In genomic region chr3:129612350-129613204, GRCh38 we compare ENCODE assay signal across 12 cellular contexts. TPM values are rescaled to one million over a fixed set of nuclear protein-coding genes. Genes with fewer than 3 reads are reported as not detected.
DNase-seq lines count a peak whose midpoint lies in the region; ATAC-seq and TF ChIP-seq lines count a peak whose summit lies in the region.
"Had no signal": no experiment of that assay in that cellular context is flagged by ENCODE, and none has a peak within 500 bp of the region (broad histone marks: within the 10 kb centered on the region; RNA-seq: fewer than 3 reads in every experiment).

No MANE protein-coding gene starts in this region.

- H3F3A ChIP-seq in PC-3 (ENCODE audit: low read length, unreplicated experiment) = no peaks in the 10 kb centered on the region

- intact Hi-C loops in PC-3 (cut with micrococcal nuclease) (no loop called here), heart left ventricle (cut with DNase I) (no loop called here), sigmoid colon (cut with DNase I) (no loop called here), colonic mucosa (cut with DNase I) (no loop called here)

- no peak overlapping the region for H3K4me3 Mint-ChIP-seq in mesothelial cell of epicardium
- H3K4me3 Mint-ChIP-seq: CD8-positive, alpha-beta T cell; naive B cell had no signal

- WGBS in heart left ventricle, 4 donors = 57 to 70% (median 64%) methylated on average over 8 to 13 of the region's 13 CpGs
- WGBS in sigmoid colon, 2 donors = 65 to 76% methylated on average over 13 of the region's 13 CpGs

- peak overlapping the region in 9 of 11 experiments; percentile 11 to 49 (median 41); a peak in 7 of 22 replicates for H3K27ac ChIP-seq in BLaER1 treated with 17β-estradiol and CSF1 and Interleukin-3, amounts not matched to agents 10 nM and 100 nM
- no peak overlapping the region for H3K27ac ChIP-seq in PC-3 (ENCODE audit: low read length)
- H3K27ac ChIP-seq in heart left ventricle = peak overlapping the region; percentile 18 to 77 (median 69)
- peak overlapping the region; percentile 47 to 57 (median 50) for H3K27ac ChIP-seq in sigmoid colon
- H3K27ac ChIP-seq in colonic mucosa = no peak overlapping the region

- ATAC-seq in PC-3 (peak; percentile 11; the same call in 1 of the 2 replicates), heart left ventricle (peak in 1 of 4 donors; percentile 5)
- ATAC-seq: CD8-positive, alpha-beta T cell; stimulated activated naive CD8-positive, alpha-beta T cell treated with anti-CD3 and anti-CD28 coated beads, Interleukin-15, Interleukin-2, amounts not matched to agents 100 U/mL and 50 U/mL, for 24 hours had no signal

- TF ChIP-seq POLR2A in heart left ventricle (IDR thresholded peaks at IDR 0.05) (no peak), sigmoid colon (IDR thresholded peaks at IDR 0.05) (no peak)

- no peaks in the 10 kb centered on the region for H3K9me3 Mint-ChIP-seq in mesothelial cell of epicardium
- H3K9me3 Mint-ChIP-seq: CD8-positive, alpha-beta T cell; naive B cell had no signal

- H4K20me1 ChIP-seq in BLaER1 treated with 17β-estradiol and CSF1 and Interleukin-3, amounts not matched to agents 10 nM and 100 nM = no peaks in the 10 kb centered on the region
- no peaks in the 10 kb centered on the region for H4K20me1 ChIP-seq in PC-3 (ENCODE audit: low read length)

- no peaks in the 10 kb centered on the region for H3K27me3 ChIP-seq in BLaER1 treated with 17β-estradiol and CSF1 and Interleukin-3, amounts not matched to agents 10 nM and 100 nM
- H3K27me3 ChIP-seq in PC-3 (ENCODE audit: low read length) = no peaks in the 10 kb centered on the region
- H3K27me3 ChIP-seq in heart left ventricle = no peaks in the 10 kb centered on the region
- no peaks in the 10 kb centered on the region for H3K27me3 ChIP-seq in sigmoid colon
- H3K27me3 ChIP-seq in colonic mucosa = no peaks in the 10 kb centered on the region

- peak; percentile 21 for DNase-seq in PC-3
- peak in 4 of 5 donors; percentile 18 to 54 (median 44) for DNase-seq in heart left ventricle
- DNase-seq in sigmoid colon = no peak
- DNase-seq in colonic mucosa = no peak
- no peak for DNase-seq in activated CD4-positive, alpha-beta T cell treated with anti-CD3 and anti-CD28 coated beads, Interleukin-2, amount 50 U/mL, for 4 hours
- no peak for DNase-seq in DMS114 treated with DMSO at 0.1 percent for 48 hours (lab: John Stamatoyannopoulos, UW; ENCODE audit: unreplicated experiment)
- DNase-seq in mesothelial cell of epicardium (ENCODE audit: low spot score in 2 of 2, unreplicated experiment in 2 of 2) = no peak
- DNase-seq: CD8-positive, alpha-beta T cell; naive B cell; NCI-H1417; stimulated activated naive CD8-positive, alpha-beta T cell treated with anti-CD3 and anti-CD28 coated beads, Interleukin-15, Interleukin-2, amounts not matched to agents 100 U/mL and 50 U/mL, for 24 hours had no signal

- H3K36me3 ChIP-seq in BLaER1 treated with 17β-estradiol and CSF1 and Interleukin-3, amounts not matched to agents 10 nM and 100 nM = no peaks in the 10 kb centered on the region
- H3K36me3 ChIP-seq in PC-3 (ENCODE audit: low read depth, low read length) = no peaks in the 10 kb centered on the region
- no peaks in the 10 kb centered on the region for H3K36me3 ChIP-seq in heart left ventricle
- no peaks in the 10 kb centered on the region for H3K36me3 ChIP-seq in sigmoid colon
- H3K36me3 ChIP-seq in colonic mucosa = no peaks in the 10 kb centered on the region

- TF ChIP-seq EP300 in sigmoid colon (IDR thresholded peaks at IDR 0.05) = no peak

- peaks cover 89 to 97% (median 96%) of the 10 kb centered on the region in 10 experiments for H3K4me1 ChIP-seq in BLaER1 treated with 17β-estradiol and CSF1 and Interleukin-3, amounts not matched to agents 10 nM and 100 nM
- no peaks in the 10 kb centered on the region for H3K4me1 ChIP-seq in PC-3 (ENCODE audit: insufficient read depth, low read length)
- peaks cover 29 to 92% (median 78%) of the 10 kb centered on the region in 12 donors for H3K4me1 ChIP-seq in heart left ventricle
- peaks cover 0 to 35% (median 18%) of the 10 kb centered on the region in 4 donors for H3K4me1 ChIP-seq in sigmoid colon
- no peaks in the 10 kb centered on the region for H3K4me1 ChIP-seq in colonic mucosa

- H3K9ac ChIP-seq in BLaER1 treated with 17β-estradiol and CSF1 and Interleukin-3, amounts not matched to agents 10 nM and 100 nM = peak overlapping the region in 4 of 11 experiments; percentile 9 to 44 (median 34); a peak in 7 of 22 replicates
- H3K9ac ChIP-seq in PC-3 (ENCODE audit: low read length) (no peak overlapping the region), colonic mucosa (ENCODE audit: low read depth in 2 of 2, low read length in 2 of 2) (no peak overlapping the region)

- H3K9me3 ChIP-seq in BLaER1 treated with 17β-estradiol and CSF1 and Interleukin-3, amounts not matched to agents 10 nM and 100 nM (replicated peaks in 1 of 11) = no peaks in the 10 kb centered on the region
- H3K9me3 ChIP-seq in PC-3 (ENCODE audit: low read length) = no peaks in the 10 kb centered on the region
- no peaks in the 10 kb centered on the region for H3K9me3 ChIP-seq in heart left ventricle
- no peaks in the 10 kb centered on the region for H3K9me3 ChIP-seq in sigmoid colon
- no peaks in the 10 kb centered on the region for H3K9me3 ChIP-seq in colonic mucosa

- no peak overlapping the region for H3K4me3 ChIP-seq in BLaER1 treated with 17β-estradiol and CSF1 and Interleukin-3, amounts not matched to agents 10 nM and 100 nM
- H3K4me3 ChIP-seq in PC-3 (ENCODE audit: low read length) (no peak overlapping the region), heart left ventricle (no peak overlapping the region), sigmoid colon (no peak overlapping the region), colonic mucosa (no peak overlapping the region)

- no peak for TF ChIP-seq CTCF in PC-3 (conservative IDR thresholded peaks at IDR 0.05; ENCODE audit: low read depth, low read length)
- TF ChIP-seq CTCF in heart left ventricle (IDR thresholded peaks at IDR 0.05) = no peak
- TF ChIP-seq CTCF in sigmoid colon (IDR thresholded peaks at IDR 0.05) = no peak
- no peak for TF ChIP-seq CTCF in colonic mucosa (IDR thresholded peaks at IDR 0.05)
- TF ChIP-seq CTCF in mesothelial cell of epicardium (IDR thresholded peaks at IDR 0.05; ENCODE audit: unreplicated experiment) = no peak

- POLR2A ChIA-PET in PC-3 (lab: Charles Lee; ENCODE audit: unreplicated experiment) = no interaction called here

- H3K4me1 Mint-ChIP-seq in mesothelial cell of epicardium = peaks cover 23% of the 10 kb centered on the region

- H3K36me3 Mint-ChIP-seq in mesothelial cell of epicardium = no peaks in the 10 kb centered on the region
- H3K36me3 Mint-ChIP-seq: CD8-positive, alpha-beta T cell; naive B cell had no signal

- H2AFZ ChIP-seq in PC-3 (ENCODE audit: low read length) = no peak overlapping the region

- BruUV-seq in PC-3 (replicated peaks; lab: Mats Ljungman, UMichigan) = no TSS peak

- peaks cover 6% of the 10 kb centered on the region for H3K27me3 Mint-ChIP-seq in mesothelial cell of epicardium (ENCODE audit: low read depth)

- CTCF ChIA-PET in PC-3 (lab: Charles Lee) = no interaction called here

- no peak overlapping the region for H3K27ac Mint-ChIP-seq in mesothelial cell of epicardium
- H3K27ac Mint-ChIP-seq: CD8-positive, alpha-beta T cell had no signal

- H3K9me2 ChIP-seq in PC-3 (replicated peaks; ENCODE audit: low read length) = no peaks in the 10 kb centered on the region

- no peaks in the 10 kb centered on the region for H3K79me2 ChIP-seq in PC-3 (ENCODE audit: low read length)

- peak overlapping the region; percentile 52 to 98 (median 63) for H3K4me2 ChIP-seq in BLaER1 treated with 17β-estradiol and CSF1 and Interleukin-3, amounts not matched to agents 10 nM and 100 nM
- H3K4me2 ChIP-seq in PC-3 (ENCODE audit: low read length) = no peak overlapping the region

RNA-seq across cellular contexts. Expression of gene PLXND1, which starts 6.1 kb away (rescaled TPM):
- total RNA-seq in PC-3 (2014; rRNA removed) = 19.2 and 21.8 TPM in 2 replicates
- 100 to 1,000 TPM in 2 of 9 donors, 10 to 100 TPM in 7; 40.8 to 218 (median 64.9) TPM for total RNA-seq in heart left ventricle
- polyA plus RNA-seq in heart left ventricle = 10 to 100 TPM; 66.4 to 67.3 TPM
- 10 to 100 TPM; 36.9 to 77.0 (median 61.8) TPM for total RNA-seq in sigmoid colon
- polyA plus RNA-seq in sigmoid colon = 10 to 100 TPM in 2 of 3 donors, 1 to 10 TPM in 1; 9.6 to 42.0 (median 15.7) TPM
- 10 to 100 TPM; 25.6 to 26.7 TPM for total RNA-seq in colonic mucosa
- 53.9 to 60.6 TPM (median 54.7 TPM) in 3 replicates for total RNA-seq in mesothelial cell of epicardium

Comparison
In these comparisons a context has a peak if more than half of its experiments do, and no peak if none do; other contexts are left out.
1. H3K27ac ChIP-seq: peak in BLaER1 treated with 17β-estradiol and CSF1 and Interleukin-3, amounts not matched to agents 10 nM and 100 nM (9 of 11), heart left ventricle (12 of 12) and sigmoid colon (4 of 4); none in PC-3 (single experiment) and colonic mucosa (single experiment).
2. DNase-seq: peak in PC-3 (single experiment) and heart left ventricle (4 of 5); none in sigmoid colon (single experiment), colonic mucosa (single experiment), activated CD4-positive, alpha-beta T cell treated with anti-CD3 and anti-CD28 coated beads, Interleukin-2, amount 50 U/mL, for 4 hours (0 of 2), DMS114 treated with DMSO at 0.1 percent for 48 hours (single experiment) and mesothelial cell of epicardium (0 of 2).